In genomic region chr3:196555295-196555694, GRCh38 we compare ENCODE assay signal across 26 cellular contexts. TPM values are rescaled to one million over a fixed set of nuclear protein-coding genes. Genes with fewer than 3 reads are reported as not detected.
"Had no signal": no experiment of that assay in that cellular context is flagged by ENCODE, and none has a peak within 500 bp of the region (broad histone marks: within the 10 kb centered on the region; RNA-seq: fewer than 3 reads in every experiment).

No MANE protein-coding gene starts in this region.

- H3K27ac Mint-ChIP-seq: activated CD4-positive, alpha-beta T cell treated with anti-CD3 and anti-CD28 coated beads, Interleukin-2, amount 10 ng/mL, durations not matched to agents 24 days and 14 days; activated CD8-positive, alpha-beta T cell treated with anti-CD3 and anti-CD28 coated beads for 36 hours; activated naive CD8-positive, alpha-beta T cell treated with anti-CD3 and anti-CD28 coated beads, Interleukin-2, amount 50 U/mL, for 24 hours; activated T-cell treated with anti-CD3 and anti-CD28 coated beads, Interleukin-2, amount 50 U/mL, for 24 hours; activated T-helper 2 cell treated with anti-CD3 and anti-CD28 coated beads, Interferon-gamma antibody, Interleukin-2, Interleukin-4, amounts not matched to agents 10 μg/mL and 5 μg/mL and 100 μg/mL, durations not matched to agents 14 hours and 24 hours and 36 hours; T-helper 2 cell treated with Interferon-gamma antibody and Interleukin-4, amounts not matched to agents 5 μg/mL and 100 μg/mL, for 36 hours; type B pancreatic cell had no signal

- H3K36me3 ChIP-seq: colonic mucosa, ovary had no signal

- H3K4me3 Mint-ChIP-seq: activated CD4-positive, alpha-beta T cell treated with anti-CD3 and anti-CD28 coated beads, Interleukin-2, amount 10 ng/mL, durations not matched to agents 24 days and 14 days; activated CD8-positive, alpha-beta T cell treated with anti-CD3 and anti-CD28 coated beads for 36 hours; activated naive CD8-positive, alpha-beta T cell treated with anti-CD3 and anti-CD28 coated beads, Interleukin-2, amount 50 U/mL, for 24 hours; activated T-cell treated with anti-CD3 and anti-CD28 coated beads, Interleukin-2, amount 50 U/mL, for 24 hours; central memory CD8-positive, alpha-beta T cell; naive thymus-derived CD4-positive, alpha-beta T cell; T-helper 2 cell treated with Interferon-gamma antibody and Interleukin-4, amounts not matched to agents 5 μg/mL and 100 μg/mL, for 36 hours; type B pancreatic cell had no signal

- H3K27me3 Mint-ChIP-seq: activated CD4-positive, alpha-beta T cell treated with anti-CD3 and anti-CD28 coated beads, Interleukin-2, amount 10 ng/mL, durations not matched to agents 24 days and 14 days; activated CD8-positive, alpha-beta T cell treated with anti-CD3 and anti-CD28 coated beads for 36 hours; activated naive CD8-positive, alpha-beta T cell treated with anti-CD3 and anti-CD28 coated beads, Interleukin-2, amount 50 U/mL, for 24 hours; activated T-cell treated with anti-CD3 and anti-CD28 coated beads, Interleukin-2, amount 50 U/mL, for 24 hours; central memory CD8-positive, alpha-beta T cell; naive thymus-derived CD4-positive, alpha-beta T cell; type B pancreatic cell had no signal

- DNase-seq: activated CD4-positive, alpha-beta T cell treated with anti-CD3 and anti-CD28 coated beads, Interleukin-2, amount 10 ng/mL, durations not matched to agents 24 days and 14 days; activated CD4-positive, CD25-positive, alpha-beta regulatory T cell; activated CD8-positive, alpha-beta T cell treated with anti-CD3 and anti-CD28 coated beads for 36 hours; activated naive CD4-positive, alpha-beta T cell treated with Interleukin-2 at 50 U/mL for 16 hours; activated naive CD8-positive, alpha-beta T cell treated with anti-CD3 and anti-CD28 coated beads, Interleukin-2, amount 50 U/mL, for 24 hours; activated T-cell treated with anti-CD3 and anti-CD28 coated beads, Interleukin-2, amount 50 U/mL, for 24 hours; anterior cingulate cortex; brain microvascular endothelial cell; colonic mucosa; effector CD8-positive, alpha-beta T cell; heart right ventricle; left ventricle myocardium superior; mesenchymal stem cell; naive thymus-derived CD4-positive, alpha-beta T cell; ovary; psoas muscle; right cardiac atrium; stomach had no signal

- H3K9me3 ChIP-seq: colonic mucosa, esophagus muscularis mucosa, ovary, psoas muscle had no signal

- H3K4me1 ChIP-seq: colonic mucosa, esophagus muscularis mucosa had no signal

- ATAC-seq: activated CD8-positive, alpha-beta T cell treated with anti-CD3 and anti-CD28 coated beads for 36 hours; activated naive CD8-positive, alpha-beta T cell treated with anti-CD3 and anti-CD28 coated beads, Interleukin-2, amount 50 U/mL, for 24 hours; heart right ventricle; left ventricle myocardium superior; naive thymus-derived CD4-positive, alpha-beta T cell; psoas muscle; right cardiac atrium had no signal

- H3K27me3 ChIP-seq: brain microvascular endothelial cell, colonic mucosa, esophagus muscularis mucosa, heart right ventricle, ovary, stomach had no signal

- H3K27ac ChIP-seq: brain microvascular endothelial cell, colonic mucosa, esophagus muscularis mucosa, heart right ventricle, ovary, skin epidermis, stomach had no signal

- H3K4me3 ChIP-seq: colonic mucosa, esophagus muscularis mucosa, heart right ventricle, ovary, psoas muscle, skin epidermis, stomach had no signal

RNA-seq across cellular contexts. Expression of gene SMCO1, which starts 40.1 kb away (rescaled TPM):
- total RNA-seq: activated CD4-positive, alpha-beta T cell treated with anti-CD3 and anti-CD28 coated beads, Interleukin-2, amount 10 ng/mL, durations not matched to agents 24 days and 14 days; activated CD8-positive, alpha-beta T cell treated with anti-CD3 and anti-CD28 coated beads for 36 hours; activated T-helper 2 cell treated with anti-CD3 and anti-CD28 coated beads, Interferon-gamma antibody, Interleukin-2, Interleukin-4, amounts not matched to agents 10 μg/mL and 5 μg/mL and 100 μg/mL, durations not matched to agents 14 hours and 24 hours and 36 hours; colonic mucosa; esophagus muscularis mucosa; mucosa of gallbladder; naive thymus-derived CD4-positive, alpha-beta T cell; ovary; stomach; temporal lobe had no signal
- polyA plus RNA-seq: naive thymus-derived CD4-positive, alpha-beta T cell; ovary; stomach had no signal
